ENCODE assay signal across 9 cellular contexts in the genomic region with DNA sequence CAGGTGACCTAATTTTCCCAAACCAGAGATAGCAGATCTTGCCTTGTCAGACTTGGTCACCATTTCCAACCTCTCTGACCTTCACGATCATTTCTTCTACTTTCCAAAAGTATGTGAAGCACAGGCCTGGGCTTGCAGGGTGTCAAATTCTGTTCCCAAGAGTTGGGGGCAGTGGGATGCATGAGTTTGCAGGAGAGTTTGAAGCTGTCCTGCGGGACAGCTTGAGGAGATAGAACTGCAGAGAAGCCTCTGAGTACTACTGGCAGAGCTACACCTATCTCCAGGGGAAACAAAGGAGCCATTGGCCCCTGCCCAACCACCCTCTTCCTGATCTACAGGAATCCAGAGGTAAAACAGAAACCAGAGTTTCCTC. TPM values are rescaled to one million over a fixed set of nuclear protein-coding genes. Genes with fewer than 3 reads are reported as not detected.
DNase-seq lines count a peak whose midpoint lies in the region; ATAC-seq, FAIRE-seq and TF ChIP-seq lines count a peak whose summit lies in the region.
"Had no signal": no experiment of that assay in that cellular context is flagged by ENCODE, and none has a peak within 500 bp of the region (broad histone marks: within the 10 kb centered on the region; RNA-seq: fewer than 3 reads in every experiment).

No MANE protein-coding gene starts in this region.

- H3K9me2 ChIP-seq in OCI-LY1 (ENCODE audit: low read depth, low read length): no peaks in the 10 kb centered on the region

- TF ChIP-seq CTCF in A549 (IDR thresholded peaks at IDR 0.05) (no peak), OCI-LY1 (IDR thresholded peaks at IDR 0.05; ENCODE audit: low read length) (no peak), dorsolateral prefrontal cortex (IDR thresholded peaks at IDR 0.05 in 54 of 56, conservative IDR thresholded peaks at IDR 0.05 in 2 of 56; ENCODE audit: low read depth in 1 of 56, partially characterized antibody in 56 of 56) (no peak), nephron (IDR thresholded peaks at IDR 0.05; ENCODE audit: unreplicated experiment in 3 of 3) (no peak), lower leg skin (IDR thresholded peaks at IDR 0.05) (no peak)

- H3K4me2 ChIP-seq in A549 (peak overlapping the region; percentile 15; the same call in 1 of the 3 replicates), OCI-LY1 (ENCODE audit: low read length) (peak overlapping the region; percentile 15; the same call in 1 of the 2 replicates)

- peak overlapping the region; percentile 24; the same call in 1 of the 2 replicates for H3K9ac ChIP-seq in OCI-LY1 (ENCODE audit: low read length)

- H2AFZ ChIP-seq in OCI-LY1 (ENCODE audit: low read length): no peak overlapping the region

- TF ChIP-seq POLR2A in A549 (IDR thresholded peaks at IDR 0.05; ENCODE audit: low read length): no peak
- TF ChIP-seq POLR2A in lower leg skin (IDR thresholded peaks at IDR 0.05): no peak

- H3K4me3 ChIP-seq in A549 (no peak overlapping the region), OCI-LY1 (ENCODE audit: low read depth, low read length, poor library complexity, severe bottlenecking) (no peak overlapping the region), dorsolateral prefrontal cortex (peak overlapping the region in 16 of 59 donors; percentile 8 to 39 (median 24)), lower leg skin (ENCODE audit: low read depth, poor library complexity, severe bottlenecking) (no peak overlapping the region)

- H3K27ac Mint-ChIP-seq in nephron: peak overlapping the region; percentile 38 to 87 (median 82)

- CTCF ChIA-PET in A549 (lab: Yijun Ruan, JAX): interaction anchor here (1.7 to 24.2 kb wide), 3 partner anchors 6 to 75 kb away, joined by 3 to 566 read pairs (median 148); a partner anchor contains a TSS

- H3K27me3 ChIP-seq in OCI-LY1 (ENCODE audit: insufficient read depth, low read length) (no peaks in the 10 kb centered on the region), dorsolateral prefrontal cortex (no peaks in the 10 kb centered on the region)

- POLR2A ChIA-PET in A549 (lab: Yijun Ruan, JAX): no interaction called here

- H3F3A ChIP-seq in OCI-LY1 (ENCODE audit: insufficient read depth, low read length): peaks cover 11% of the 10 kb centered on the region

- DNase-seq in A549 (ENCODE audit: low read depth in 1 of 2, low spot score in 1 of 2) (no peak), dorsolateral prefrontal cortex (no peak), NCI-H1092 (lab: John Stamatoyannopoulos, UW) (no peak), lower leg skin (ENCODE audit: low spot score in 2 of 2) (no peak), SW480 (ENCODE audit: low spot score) (no peak), hepatic stellate cell (ENCODE audit: low spot score) (no peak)

- H3K79me2 ChIP-seq in OCI-LY1 (ENCODE audit: insufficient read depth, low read length): no peaks in the 10 kb centered on the region

- ATAC-seq in A549: no peak
- ATAC-seq: Panc1 had no signal

- H4K20me1 ChIP-seq in OCI-LY1 (ENCODE audit: insufficient read depth, low read length): no peaks in the 10 kb centered on the region

- H3K36me3 Mint-ChIP-seq in nephron (ENCODE audit: low read depth): no peaks in the 10 kb centered on the region

- peak overlapping the region; percentile 32 to 44; a peak in 4 of 6 replicates for H3K27ac ChIP-seq in A549
- peak overlapping the region; percentile 96 for H3K27ac ChIP-seq in OCI-LY1 (ENCODE audit: low read depth, low read length, poor library complexity, severe bottlenecking)
- peak overlapping the region in 53 of 59 donors; percentile 3 to 88 (median 63) for H3K27ac ChIP-seq in dorsolateral prefrontal cortex

- H3K9me3 ChIP-seq in A549: no peaks in the 10 kb centered on the region
- no peaks in the 10 kb centered on the region for H3K9me3 ChIP-seq in OCI-LY1 (ENCODE audit: low read length)

- no peaks in the 10 kb centered on the region for H3K27me3 Mint-ChIP-seq in nephron (ENCODE audit: low read depth)

- H3K9me3 Mint-ChIP-seq in nephron: no peaks in the 10 kb centered on the region

- peaks cover 54% of the 10 kb centered on the region for H3K4me1 Mint-ChIP-seq in nephron

- TF ChIP-seq RAD21 in A549 (conservative IDR thresholded peaks at IDR 0.05 in 1 of 2, IDR thresholded peaks at IDR 0.05 in 1 of 2): no peak

- peak overlapping the region in 1 of 3 experiments; percentile 64 for H3K4me3 Mint-ChIP-seq in nephron

- no peak for FAIRE-seq in A549 (lab: Jason Lieb, UNC)

- no peak for TF ChIP-seq EP300 in A549 (IDR thresholded peaks at IDR 0.05)

- no peaks in the 10 kb centered on the region for H3K36me3 ChIP-seq in OCI-LY1 (ENCODE audit: insufficient read depth, low read length)

- WGBS in A549 (ENCODE audit: missing lambda C conversion rate): 83% methylated on average over 2 of the region's 2 CpGs
- 40 to 41% methylated on average over 2 of the region's 2 CpGs for WGBS in lower leg skin, 2 donors

- intact Hi-C loops in dorsolateral prefrontal cortex (cut with DNase I) (no loop called here), lower leg skin (cut with DNase I; ENCODE audit: low total_unique reads) (no loop called here)

- H3K4me1 ChIP-seq in A549 (peaks cover 11% of the 10 kb centered on the region; the same call in 2 of the 3 replicates), OCI-LY1 (ENCODE audit: insufficient read depth, low read length, severe bottlenecking) (peaks cover 56% of the 10 kb centered on the region)

TF ChIP-seq in A549, 52 proteins besides CTCF, POLR2A, EP300 and RAD21:
- TF ChIP-seq ZFP36 (IDR thresholded peaks at IDR 0.05; ENCODE audit: borderline replicate concordance, partially characterized antibody) (no peak), NFE2L2 (conservative IDR thresholded peaks at IDR 0.05; ENCODE audit: low read length) (no peak), ZSCAN20 (CRISPR knock-in tag; IDR thresholded peaks at IDR 0.05) (no peak)

RNA-seq across cellular contexts. Expression of a gene that starts 11.3 kb away (rescaled TPM):
- polyA plus RNA-seq in A549 (2011; rRNA removed) (3.1 and 3.3 TPM in 2 replicates), A549 (2017; fragmentation: RNase III; extraction: RNeasy Plus Mini Kit Qiagen cat#74134 plus additional on column Dnase treatment) (0.05 to 0.11 TPM in 2 of 3 replicates, not detected in the other)
- polyA plus RNA-seq in A549 (2012; cell fraction: cytosol; rRNA removed): 0.06 and 0.08 TPM in 2 replicates
- polyA plus RNA-seq in A549 (2012; cell fraction: nucleus; rRNA removed): 0.05 and 0.09 TPM in 2 replicates
- polyA minus RNA-seq in A549 (2011; rRNA and poly(A)+ RNA removed): 4.3 and 4.7 TPM in 2 replicates
- total RNA-seq in dorsolateral prefrontal cortex (100 to 1,000 TPM in 98 of 120 experiments, 10 to 100 TPM in 22; 36.4 to 580 (median 158) TPM), lower leg skin (1,000 to 10,000 TPM; 2,445 to 6,877 (median 3,895) TPM)

RNA-seq across cellular contexts. Expression of a gene that starts 20.6 kb away (rescaled TPM):
- polyA plus RNA-seq in A549 (2011; rRNA removed): 11.0 and 15.7 TPM in 2 replicates
- 5.1 and 5.2 TPM in 2 replicates for polyA plus RNA-seq in A549 (2012; cell fraction: cytosol; rRNA removed)
- polyA plus RNA-seq in A549 (2012; cell fraction: nucleus; rRNA removed): 2.3 and 2.6 TPM in 2 replicates
- 11.0 to 14.3 TPM (median 12.6 TPM) in 3 replicates for polyA plus RNA-seq in A549 (2017; fragmentation: RNase III; extraction: RNeasy Plus Mini Kit Qiagen cat#74134 plus additional on column Dnase treatment)
- polyA minus RNA-seq in A549 (2011; rRNA and poly(A)+ RNA removed): 5.2 TPM in 2 replicates
- total RNA-seq in dorsolateral prefrontal cortex: 10 to 100 TPM; 13.1 to 24.6 (median 19.0) TPM
- 10 to 100 TPM; 10.6 to 15.3 (median 14.2) TPM for total RNA-seq in lower leg skin

RNA-seq across cellular contexts. Expression of a gene that starts 20.7 kb away (rescaled TPM):
- polyA plus RNA-seq in A549 (2011; rRNA removed): 0.30 and 0.34 TPM in 2 replicates
- polyA plus RNA-seq in A549 (2012; cell fraction: cytosol; rRNA removed): 0.17 and 0.29 TPM in 2 replicates
- 0.50 and 0.79 TPM in 2 replicates for polyA plus RNA-seq in A549 (2012; cell fraction: nucleus; rRNA removed)
- 0.25 to 0.59 TPM (median 0.39 TPM) in 3 replicates for polyA plus RNA-seq in A549 (2017; fragmentation: RNase III; extraction: RNeasy Plus Mini Kit Qiagen cat#74134 plus additional on column Dnase treatment)
- 0.15 and 0.33 TPM in 2 replicates for polyA minus RNA-seq in A549 (2011; rRNA and poly(A)+ RNA removed)
- 10 to 100 TPM; 13.4 to 48.3 (median 29.4) TPM for total RNA-seq in dorsolateral prefrontal cortex
- 1 to 10 TPM in 1 of 4 donors, under 1 TPM in 3; 0.12 to 1.3 (median 0.39) TPM for total RNA-seq in lower leg skin

RNA-seq across cellular contexts. Expression of a gene that starts 27.3 kb away (rescaled TPM):
- polyA plus RNA-seq in A549 (2011; rRNA removed) (33.0 and 35.8 TPM in 2 replicates), A549 (2017; fragmentation: RNase III; extraction: RNeasy Plus Mini Kit Qiagen cat#74134 plus additional on column Dnase treatment) (8.6 to 10.5 TPM (median 10.1 TPM) in 3 replicates)
- polyA plus RNA-seq in A549 (2012; cell fraction: cytosol; rRNA removed): 16.2 and 18.8 TPM in 2 replicates
- polyA plus RNA-seq in A549 (2012; cell fraction: nucleus; rRNA removed): 6.8 and 10.8 TPM in 2 replicates
- polyA minus RNA-seq in A549 (2011; rRNA and poly(A)+ RNA removed): 15.9 and 18.4 TPM in 2 replicates
- total RNA-seq in dorsolateral prefrontal cortex (10 to 100 TPM; 10.5 to 32.8 (median 17.8) TPM), lower leg skin (10 to 100 TPM in 1 of 4 donors, 1 to 10 TPM in 3; 4.6 to 14.2 (median 7.7) TPM)

RNA-seq across cellular contexts. Expression of a gene that starts 36.4 kb away (rescaled TPM):
- polyA plus RNA-seq in A549 (2011; rRNA removed) (0.07 TPM in 1 of 2 replicates, not detected in the other), A549 (2017; fragmentation: RNase III; extraction: RNeasy Plus Mini Kit Qiagen cat#74134 plus additional on column Dnase treatment) (not detected in 3 replicates)
- not detected in 2 replicates for polyA plus RNA-seq in A549 (2012; cell fraction: cytosol; rRNA removed)
- polyA plus RNA-seq in A549 (2012; cell fraction: nucleus; rRNA removed): not detected in 2 replicates
- polyA minus RNA-seq in A549 (2011; rRNA and poly(A)+ RNA removed): not detected in 2 replicates
- total RNA-seq in dorsolateral prefrontal cortex (1 to 10 TPM in 3 of 120 experiments, under 1 TPM in 39, not detected in 78; 0.20 to 1.2 (median 0.42) TPM), lower leg skin (not detected)

Comparison
In these comparisons a context has a peak if more than half of its experiments do, and no peak if none do; other contexts are left out.
1. H3K27ac ChIP-seq: peak in every context shown above with its lines; median percentile 96 in OCI-LY1; 63 in dorsolateral prefrontal cortex; 38 in A549.
2. RNA of a gene that starts 11.3 kb away (total RNA-seq): 2,445 to 6,877 TPM in lower leg skin; 36.4 to 580 TPM in dorsolateral prefrontal cortex; every median in the first group is over 4 times any median in the second.
3. RNA of a gene that starts 20.7 kb away (total RNA-seq): 13.4 to 48.3 TPM in dorsolateral prefrontal cortex; 0.12 to 1.3 TPM in lower leg skin; every median in the first group is over 4 times any median in the second.